Comparison of ENCODE assay signal across 18 cellular contexts in genomic region chr15:50840520-50840919, GRCh38.
"Had no signal": no experiment of that assay in that cellular context is flagged by ENCODE, and none has a peak within 500 bp of the region (broad histone marks: within the 10 kb centered on the region; RNA-seq: fewer than 3 reads in every experiment).

No MANE protein-coding gene starts in this region.

- DNase-seq: activated CD4-positive, alpha-beta memory T cell treated with anti-CD3 and anti-CD28 coated beads, Interleukin-2, amount 10 ng/mL, durations not matched to agents 7 days and 5 days; activated CD4-positive, alpha-beta T cell treated with anti-CD3 and anti-CD28 coated beads for 1 hour; activated CD8-positive, alpha-beta memory T cell treated with anti-CD3 and anti-CD28 coated beads, Interleukin-2, amount 50 U/mL, for 4 hours; activated effector memory CD4-positive, alpha-beta T cell treated with anti-CD3 and anti-CD28 coated beads, Interleukin-2, amount 50 U/mL, for 16 hours; activated T-cell treated with anti-CD3 and anti-CD28 coated beads, Interleukin-2, amount 50 U/mL, for 48 hours; adrenal gland; caudate nucleus; esophagus squamous epithelium; glutamatergic neuron; left colon; lower lobe of right lung; stimulated activated naive CD8-positive, alpha-beta T cell treated with anti-CD3 and anti-CD28 coated beads, Interleukin-15, Interleukin-2, amounts not matched to agents 100 U/mL and 50 U/mL, for 24 hours; T-cell; T-helper 9 cell; transverse colon had no signal

- H3K36me3 ChIP-seq: adrenal gland, esophagus squamous epithelium, lower lobe of right lung, transverse colon had no signal

- H3K27ac ChIP-seq: adrenal gland, esophagus squamous epithelium, lower lobe of right lung, transverse colon had no signal

- H3K4me1 Mint-ChIP-seq: activated CD4-positive, alpha-beta memory T cell treated with anti-CD3 and anti-CD28 coated beads, Interleukin-2, amount 10 ng/mL, durations not matched to agents 7 days and 5 days; activated naive CD4-positive, alpha-beta T cell treated with anti-CD3 and anti-CD28 coated beads, Interleukin-2, amount 50 U/mL, for 24 hours; mesothelial cell of epicardium; T-cell had no signal

- H3K9me3 Mint-ChIP-seq: activated naive CD4-positive, alpha-beta T cell treated with anti-CD3 and anti-CD28 coated beads, Interleukin-2, amount 50 U/mL, for 24 hours had no signal

- H3K27ac Mint-ChIP-seq: activated CD4-positive, alpha-beta memory T cell treated with anti-CD3 and anti-CD28 coated beads, Interleukin-2, amount 10 ng/mL, durations not matched to agents 7 days and 5 days; activated naive CD4-positive, alpha-beta T cell treated with anti-CD3 and anti-CD28 coated beads, Interleukin-2, amount 50 U/mL, for 24 hours; mesothelial cell of epicardium; T-cell had no signal

- H3K4me3 ChIP-seq: adrenal gland, esophagus squamous epithelium, lower lobe of right lung, transverse colon had no signal

- H3K36me3 Mint-ChIP-seq: T-cell had no signal

- H3K27me3 Mint-ChIP-seq: activated naive CD4-positive, alpha-beta T cell treated with anti-CD3 and anti-CD28 coated beads, Interleukin-2, amount 50 U/mL, for 24 hours had no signal

- H3K27me3 ChIP-seq: adrenal gland, esophagus squamous epithelium, transverse colon had no signal

- H3K9me3 ChIP-seq: adrenal gland, esophagus squamous epithelium, lower lobe of right lung, transverse colon had no signal

- H3K4me3 Mint-ChIP-seq: activated CD4-positive, alpha-beta memory T cell treated with anti-CD3 and anti-CD28 coated beads, Interleukin-2, amount 10 ng/mL, durations not matched to agents 7 days and 5 days; activated naive CD4-positive, alpha-beta T cell treated with anti-CD3 and anti-CD28 coated beads, Interleukin-2, amount 50 U/mL, for 24 hours; mesothelial cell of epicardium; T-cell had no signal

- ATAC-seq: left colon; lower lobe of right lung; sciatic nerve; stimulated activated naive CD8-positive, alpha-beta T cell treated with anti-CD3 and anti-CD28 coated beads, Interleukin-15, Interleukin-2, amounts not matched to agents 100 U/mL and 50 U/mL, for 24 hours; T-cell had no signal

- H3K4me1 ChIP-seq: adrenal gland, esophagus squamous epithelium, lower lobe of right lung, transverse colon had no signal
